23 cellular contexts compared by ENCODE assay signal in genomic region chr7:102460467-102460866, GRCh38. TPM values are rescaled to one million over a fixed set of nuclear protein-coding genes. Genes with fewer than 3 reads are reported as not detected.
DNase-seq lines count a peak whose midpoint lies in the region; ATAC-seq, FAIRE-seq and TF ChIP-seq lines count a peak whose summit lies in the region.
"Had no signal": no experiment of that assay in that cellular context is flagged by ENCODE, and none has a peak within 500 bp of the region (broad histone marks: within the 10 kb centered on the region; RNA-seq: fewer than 3 reads in every experiment).

No MANE protein-coding gene starts in this region.

- H3K4me1 Mint-ChIP-seq in activated CD8-positive, alpha-beta memory T cell treated with anti-CD3 and anti-CD28 coated beads, Interleukin-2, amount 10 ng/mL, durations not matched to agents 7 days and 5 days: peaks cover 13% of the 10 kb centered on the region
- peaks cover 9% of the 10 kb centered on the region for H3K4me1 Mint-ChIP-seq in progenitor cell of endocrine pancreas (ENCODE audit: low read depth)

- 76% methylated on average over 8 of the region's 8 CpGs for WGBS in K562 (ENCODE audit: insufficient coverage, low coverage, missing lambda C conversion rate)

- peaks cover 39% of the 10 kb centered on the region for H3K79me2 ChIP-seq in K562 (ENCODE audit: control insufficient read depth, insufficient read depth, low read length)

- BruUV-seq in K562 (replicated peaks; lab: Mats Ljungman, UMichigan): no TSS peak

- peaks cover 43% of the 10 kb centered on the region; the same call in 2 of the 3 replicates for H3K36me3 ChIP-seq in K562 (ENCODE audit: control insufficient read depth, insufficient read depth, low read length)

- H3K27ac Mint-ChIP-seq in activated CD8-positive, alpha-beta memory T cell treated with anti-CD3 and anti-CD28 coated beads, Interleukin-2, amount 10 ng/mL, durations not matched to agents 7 days and 5 days: peak overlapping the region; percentile 35
- H3K27ac Mint-ChIP-seq in progenitor cell of endocrine pancreas: peak overlapping the region; percentile 71
- H3K27ac Mint-ChIP-seq: B cell had no signal

- in situ Hi-C loops in GM13977 (cut with MboI; ENCODE audit: low pct_unique_long_range_greater_than_20kb, low sequenced_read_pairs, unreplicated experiment) (no loop called here), K562 (cut with MboI) (loop anchor here (25.0 kb wide), 2 partner anchors 102 to 202 kb away; partner anchors contain the start of genes POLR2J2, POLR2J3, SPDYE2 and SPDYE2B)

- DNase-seq in activated CD8-positive, alpha-beta memory T cell treated with anti-CD3 and anti-CD28 coated beads, Interleukin-2, amount 10 ng/mL, durations not matched to agents 7 days and 5 days: no peak
- DNase-seq in activated CD8-positive, alpha-beta memory T cell treated with anti-CD3 and anti-CD28 coated beads, Interleukin-2, amount 50 U/mL, for 48 hours: no peak
- DNase-seq in GM13977 (ENCODE audit: low spot score) (peak; percentile 20), K562 (ENCODE audit: extremely low read depth in 1 of 4, low spot score in 3 of 4) (no peak), progenitor cell of endocrine pancreas (ENCODE audit: low spot score, unreplicated experiment) (no peak), COLO829 (ENCODE audit: low spot score) (no peak)
- DNase-seq: COR-L47; DMS79; H7; NCI-H1105; NCI-H146; NCI-H2029; NCI-H226; NCI-H510A treated with DMSO at 0.1 percent for 48 hours; NCI-H748 treated with DMSO at 0.1 percent for 48 hours; NK-92 treated with Interleukin-12 subunit alpha and Interleukin-12 subunit beta, amount 100 ng/mL, for 24 hours; Peyer's patch had no signal

- H3K4me2 ChIP-seq in K562 (ENCODE audit: insufficient read depth, low read length): no peak overlapping the region
- H3K4me2 ChIP-seq: KMS-11 had no signal

- no peak overlapping the region for H3K4me3 Mint-ChIP-seq in activated CD8-positive, alpha-beta memory T cell treated with anti-CD3 and anti-CD28 coated beads, Interleukin-2, amount 10 ng/mL, durations not matched to agents 7 days and 5 days
- H3K4me3 Mint-ChIP-seq in progenitor cell of endocrine pancreas (ENCODE audit: low read depth): no peak overlapping the region
- H3K4me3 Mint-ChIP-seq: B cell had no signal

- ATAC-seq in activated CD8-positive, alpha-beta memory T cell treated with anti-CD3 and anti-CD28 coated beads, Interleukin-2, amount 10 ng/mL, durations not matched to agents 7 days and 5 days: no peak
- no peak for ATAC-seq in K562
- ATAC-seq in GM18873 (IDR thresholded peaks at IDR 0.05; ENCODE audit: low FRiP score, unreplicated experiment): no peak
- no peak for ATAC-seq in HG03159 (IDR thresholded peaks at IDR 0.05; ENCODE audit: unreplicated experiment)

- peaks cover 3% of the 10 kb centered on the region for H3K9me1 ChIP-seq in K562 (ENCODE audit: control insufficient read depth, insufficient read depth, low read length)

- H3K9ac ChIP-seq in K562 (ENCODE audit: insufficient read depth in 1 of 2, low read depth in 2 of 2, low read length in 2 of 2): 0 out of 4 replicates have a peak overlapping the region, but pooled peaks of 1 of the 2 experiments have one; percentile 8
- H3K9ac ChIP-seq: KMS-11 had no signal

- no peak for TF ChIP-seq EP300 in K562 (IDR thresholded peaks at IDR 0.05; ENCODE audit: low read length)

- no peaks in the 10 kb centered on the region for H4K20me1 ChIP-seq in K562 (replicated peaks; ENCODE audit: control insufficient read depth, insufficient read depth, low read length)

- H3K9me3 Mint-ChIP-seq in activated CD8-positive, alpha-beta memory T cell treated with anti-CD3 and anti-CD28 coated beads, Interleukin-2, amount 10 ng/mL, durations not matched to agents 7 days and 5 days (ENCODE audit: low read depth): no peaks in the 10 kb centered on the region
- no peaks in the 10 kb centered on the region for H3K9me3 Mint-ChIP-seq in progenitor cell of endocrine pancreas (ENCODE audit: low read depth)

- TF ChIP-seq RAD21 in K562 (CRISPR knock-in tag; conservative IDR thresholded peaks at IDR 0.05 in 1 of 2, IDR thresholded peaks at IDR 0.05 in 1 of 2): no peak

- H3K36me3 Mint-ChIP-seq in activated CD8-positive, alpha-beta memory T cell treated with anti-CD3 and anti-CD28 coated beads, Interleukin-2, amount 10 ng/mL, durations not matched to agents 7 days and 5 days: peaks cover 4% of the 10 kb centered on the region
- no peaks in the 10 kb centered on the region for H3K36me3 Mint-ChIP-seq in progenitor cell of endocrine pancreas (ENCODE audit: insufficient read depth)

- H2AFZ ChIP-seq in K562 (ENCODE audit: low read depth, low read length): no peak overlapping the region

- H3K4me3 ChIP-seq in K562: no peak overlapping the region
- H3K4me3 ChIP-seq: Peyer's patch, SJSA1 had no signal

- H3K27me3 Mint-ChIP-seq in activated CD8-positive, alpha-beta memory T cell treated with anti-CD3 and anti-CD28 coated beads, Interleukin-2, amount 10 ng/mL, durations not matched to agents 7 days and 5 days: no peaks in the 10 kb centered on the region
- no peaks in the 10 kb centered on the region for H3K27me3 Mint-ChIP-seq in progenitor cell of endocrine pancreas
- H3K27me3 Mint-ChIP-seq: B cell had no signal

- peak; percentile 58 for FAIRE-seq in K562 (lab: Jason Lieb, UNC)
- FAIRE-seq: A204.1 had no signal

- POLR2A ChIA-PET in K562 (lab: Yijun Ruan, JAX): interaction anchor here (0.7 to 0.8 kb wide), 2 partner anchors 9 to 21 kb away, joined by 3 to 4 read pairs; no protein-coding TSS in a partner anchor

- H3K27me3 ChIP-seq in K562 (ENCODE audit: control insufficient read depth in 2 of 2, insufficient read depth in 2 of 2, low read length in 2 of 2): no peaks in the 10 kb centered on the region
- H3K27me3 ChIP-seq: Peyer's patch, SJSA1 had no signal

- CTCF ChIA-PET in activated CD8-positive, alpha-beta memory T cell treated with anti-CD3 and anti-CD28 coated beads, Interleukin-2, amount 10 ng/mL, durations not matched to agents 7 days and 5 days (lab: Charles Lee): no interaction called here
- CTCF ChIA-PET in K562 (lab: Yijun Ruan, JAX; ENCODE audit: low intra/inter-chr PET ratio): no interaction called here

- no peaks in the 10 kb centered on the region for H3K9me3 ChIP-seq in K562 (replicated peaks; ENCODE audit: control insufficient read depth, insufficient read depth, low read depth, low read length)
- H3K9me3 ChIP-seq: Peyer's patch had no signal

- peaks cover 4 to 42% of the 10 kb centered on the region in 2 experiments; a peak in 3 of 5 replicates for H3K4me1 ChIP-seq in K562 (replicated peaks in 1 of 2; ENCODE audit: control insufficient read depth in 2 of 2, insufficient read depth in 2 of 2, low read length in 2 of 2)

- no peak for TF ChIP-seq CTCF in GM13977 (IDR thresholded peaks at IDR 0.05; ENCODE audit: extremely low read depth, insufficient read depth, missing control alignments)
- TF ChIP-seq CTCF in K562 (IDR thresholded peaks at IDR 0.05 in 2 of 3, conservative IDR thresholded peaks at IDR 0.05 in 1 of 3; ENCODE audit: insufficient read depth in 2 of 3, low read depth in 1 of 3, low read length in 3 of 3): no peak
- no peak for TF ChIP-seq CTCF in progenitor cell of endocrine pancreas (IDR thresholded peaks at IDR 0.05; ENCODE audit: unreplicated experiment)

- no peak overlapping the region for H3K27ac ChIP-seq in K562 (ENCODE audit: extremely low read depth, low read depth, low read length)
- H3K27ac ChIP-seq: KMS-11, Peyer's patch, SJSA1 had no signal

- no peak for TF ChIP-seq POLR2A in K562 (conservative IDR thresholded peaks at IDR 0.05)

- intact Hi-C loops in K562 (cut with micrococcal nuclease): no loop called here

RNA-seq across cellular contexts. Expression of gene ALKBH4, which starts 4.2 kb away (rescaled TPM):
- total RNA-seq in activated CD8-positive, alpha-beta memory T cell treated with anti-CD3 and anti-CD28 coated beads, Interleukin-2, amount 10 ng/mL, durations not matched to agents 7 days and 5 days: 10 to 100 TPM; 11.2 to 14.6 TPM
- total RNA-seq in K562 (2011; cell fraction: chromatin; rRNA removed; ENCODE audit: low replicate concordance): 4.3 and 16.0 TPM in 2 replicates
- total RNA-seq in K562 (2011; cell fraction: nucleolus; rRNA removed): 9.1 and 10.8 TPM in 2 replicates
- 6.9 and 7.2 TPM in 2 replicates for total RNA-seq in K562 (2011; cell fraction: nucleoplasm; rRNA removed)
- total RNA-seq in K562 (2014; rRNA removed) (21.4 and 41.5 TPM in 2 replicates), K562 (2014; rRNA removed; fragmentation: Illumina TruSeq; extraction: Trizol) (5.7 and 7.2 TPM in 2 replicates), K562 (2015; rRNA removed; fragmentation: Illumina TruSeq; extraction: Trizol) (13.5 and 15.2 TPM in 2 replicates), K562 (2021) (18.5 and 19.6 TPM in 2 replicates), progenitor cell of endocrine pancreas (14.3 and 16.4 TPM in 2 replicates)
- polyA plus RNA-seq in K562 (2011; rRNA removed) (4.6 and 4.7 TPM in 2 replicates), K562 (2014; fragmentation: Illumina TruSeq; extraction: Trizol) (7.1 and 10.0 TPM in 2 replicates), K562 (2014; fragmentation: Nextera tagmentation; extraction: Ambion mirVana) (10 to 100 TPM in 1 of 2 experiments, 1 to 10 TPM in 1; 6.7 to 11.8 TPM), K562 (2014; rRNA removed) (13.8 and 18.1 TPM in 2 replicates)
- 6.4 and 21.6 TPM in 2 replicates for polyA plus RNA-seq in K562 (2011; cell fraction: cytosol; rRNA removed)
- polyA plus RNA-seq in K562 (2011; cell fraction: nucleus; rRNA removed): 3.5 and 6.3 TPM in 2 replicates
- polyA plus RNA-seq in K562 (2012): 10.7 and 13.3 TPM in 2 replicates
- 1.5 and 2.0 TPM in 2 replicates for polyA minus RNA-seq in K562 (2011; rRNA and poly(A)+ RNA removed)
- 3.6 and 6.6 TPM in 2 replicates for polyA minus RNA-seq in K562 (2011; cell fraction: cytosol; rRNA and poly(A)+ RNA removed)
- polyA minus RNA-seq in K562 (2011; cell fraction: nucleus; rRNA and poly(A)+ RNA removed): 3.4 and 3.9 TPM in 2 replicates

RNA-seq across cellular contexts. Expression of gene LRWD1, which starts 4.3 kb away (rescaled TPM):
- total RNA-seq in activated CD8-positive, alpha-beta memory T cell treated with anti-CD3 and anti-CD28 coated beads, Interleukin-2, amount 10 ng/mL, durations not matched to agents 7 days and 5 days: 10 to 100 TPM; 20.6 to 24.0 TPM
- total RNA-seq in K562 (2011; cell fraction: chromatin; rRNA removed; ENCODE audit: low replicate concordance): 20.9 and 70.7 TPM in 2 replicates
- 74.0 and 78.4 TPM in 2 replicates for total RNA-seq in K562 (2011; cell fraction: nucleolus; rRNA removed)
- 23.7 and 31.9 TPM in 2 replicates for total RNA-seq in K562 (2011; cell fraction: nucleoplasm; rRNA removed)
- 51.2 and 62.4 TPM in 2 replicates for total RNA-seq in K562 (2014; rRNA removed)
- 14.1 and 21.3 TPM in 2 replicates for total RNA-seq in K562 (2014; rRNA removed; fragmentation: Illumina TruSeq; extraction: Trizol)
- 38.3 and 38.5 TPM in 2 replicates for total RNA-seq in K562 (2015; rRNA removed; fragmentation: Illumina TruSeq; extraction: Trizol)
- 64.7 and 66.0 TPM in 2 replicates for total RNA-seq in K562 (2021)
- polyA plus RNA-seq in K562 (2011; rRNA removed): 25.8 and 28.5 TPM in 2 replicates
- polyA plus RNA-seq in K562 (2011; cell fraction: cytosol; rRNA removed): 21.8 and 77.0 TPM in 2 replicates
- 35.4 and 76.1 TPM in 2 replicates for polyA plus RNA-seq in K562 (2011; cell fraction: nucleus; rRNA removed)
- polyA plus RNA-seq in K562 (2012): 42.1 and 48.6 TPM in 2 replicates
- polyA plus RNA-seq in K562 (2014; fragmentation: Illumina TruSeq; extraction: Trizol): 33.2 and 52.4 TPM in 2 replicates
- under 1 TPM; 0.61 to 0.78 TPM for polyA plus RNA-seq in K562 (2014; fragmentation: Nextera tagmentation; extraction: Ambion mirVana)
- 64.8 and 65.7 TPM in 2 replicates for polyA plus RNA-seq in K562 (2014; rRNA removed)
- polyA minus RNA-seq in K562 (2011; rRNA and poly(A)+ RNA removed): 11.1 and 23.2 TPM in 2 replicates
- polyA minus RNA-seq in K562 (2011; cell fraction: cytosol; rRNA and poly(A)+ RNA removed): 28.3 and 46.6 TPM in 2 replicates
- polyA minus RNA-seq in K562 (2011; cell fraction: nucleus; rRNA and poly(A)+ RNA removed): 19.7 and 29.1 TPM in 2 replicates
- 27.7 and 31.8 TPM in 2 replicates for total RNA-seq in progenitor cell of endocrine pancreas

RNA-seq across cellular contexts. Expression of gene POLR2J, which starts 18.3 kb away (rescaled TPM):
- 10 to 100 TPM; 52.9 to 56.7 TPM for total RNA-seq in activated CD8-positive, alpha-beta memory T cell treated with anti-CD3 and anti-CD28 coated beads, Interleukin-2, amount 10 ng/mL, durations not matched to agents 7 days and 5 days
- 11.0 and 31.6 TPM in 2 replicates for total RNA-seq in K562 (2011; cell fraction: chromatin; rRNA removed; ENCODE audit: low replicate concordance)
- total RNA-seq in K562 (2011; cell fraction: nucleolus; rRNA removed): 83.9 and 98.7 TPM in 2 replicates
- 48.7 and 61.8 TPM in 2 replicates for total RNA-seq in K562 (2011; cell fraction: nucleoplasm; rRNA removed)
- 132 and 160 TPM in 2 replicates for total RNA-seq in K562 (2014; rRNA removed)
- total RNA-seq in K562 (2014; rRNA removed; fragmentation: Illumina TruSeq; extraction: Trizol): 70.3 and 80.8 TPM in 2 replicates
- 141 TPM in 2 replicates for total RNA-seq in K562 (2015; rRNA removed; fragmentation: Illumina TruSeq; extraction: Trizol)
- total RNA-seq in K562 (2021): 97.8 and 104 TPM in 2 replicates
- 84.6 and 113 TPM in 2 replicates for polyA plus RNA-seq in K562 (2011; rRNA removed)
- 138 and 266 TPM in 2 replicates for polyA plus RNA-seq in K562 (2011; cell fraction: cytosol; rRNA removed)
- 45.6 and 63.7 TPM in 2 replicates for polyA plus RNA-seq in K562 (2011; cell fraction: nucleus; rRNA removed)
- 130 and 185 TPM in 2 replicates for polyA plus RNA-seq in K562 (2012)
- polyA plus RNA-seq in K562 (2014; fragmentation: Illumina TruSeq; extraction: Trizol): 220 and 231 TPM in 2 replicates
- polyA plus RNA-seq in K562 (2014; fragmentation: Nextera tagmentation; extraction: Ambion mirVana): 10 to 100 TPM; 32.3 to 85.8 TPM
- 175 and 180 TPM in 2 replicates for polyA plus RNA-seq in K562 (2014; rRNA removed)
- polyA minus RNA-seq in K562 (2011; rRNA and poly(A)+ RNA removed): 17.4 and 27.2 TPM in 2 replicates
- 16.4 and 17.5 TPM in 2 replicates for polyA minus RNA-seq in K562 (2011; cell fraction: cytosol; rRNA and poly(A)+ RNA removed)
- 51.5 and 65.8 TPM in 2 replicates for polyA minus RNA-seq in K562 (2011; cell fraction: nucleus; rRNA and poly(A)+ RNA removed)
- 48.6 and 50.5 TPM in 2 replicates for total RNA-seq in progenitor cell of endocrine pancreas

RNA-seq across cellular contexts. Expression of gene ORAI2, which starts 27.1 kb away (rescaled TPM):
- total RNA-seq in activated CD8-positive, alpha-beta memory T cell treated with anti-CD3 and anti-CD28 coated beads, Interleukin-2, amount 10 ng/mL, durations not matched to agents 7 days and 5 days: 10 to 100 TPM; 58.1 to 73.7 TPM
- total RNA-seq in K562 (2011; cell fraction: chromatin; rRNA removed; ENCODE audit: low replicate concordance): 18.4 and 52.2 TPM in 2 replicates
- total RNA-seq in K562 (2011; cell fraction: nucleolus; rRNA removed): 30.3 and 37.7 TPM in 2 replicates
- total RNA-seq in K562 (2011; cell fraction: nucleoplasm; rRNA removed): 25.7 and 31.2 TPM in 2 replicates
- total RNA-seq in K562 (2014; rRNA removed) (18.3 and 23.1 TPM in 2 replicates), K562 (2014; rRNA removed; fragmentation: Illumina TruSeq; extraction: Trizol) (4.0 and 4.1 TPM in 2 replicates), K562 (2015; rRNA removed; fragmentation: Illumina TruSeq; extraction: Trizol) (9.0 and 9.2 TPM in 2 replicates), K562 (2021) (23.5 and 27.7 TPM in 2 replicates), progenitor cell of endocrine pancreas (35.4 and 41.8 TPM in 2 replicates)
- polyA plus RNA-seq in K562 (2011; rRNA removed) (14.3 and 16.0 TPM in 2 replicates), K562 (2014; fragmentation: Illumina TruSeq; extraction: Trizol) (7.7 and 18.6 TPM in 2 replicates), K562 (2014; fragmentation: Nextera tagmentation; extraction: Ambion mirVana) (1 to 10 TPM; 1.1 to 2.0 TPM), K562 (2014; rRNA removed) (16.7 and 18.9 TPM in 2 replicates)
- 32.8 and 91.3 TPM in 2 replicates for polyA plus RNA-seq in K562 (2011; cell fraction: cytosol; rRNA removed)
- polyA plus RNA-seq in K562 (2011; cell fraction: nucleus; rRNA removed): 5.5 and 11.5 TPM in 2 replicates
- 34.3 and 36.5 TPM in 2 replicates for polyA plus RNA-seq in K562 (2012)
- 11.4 and 21.4 TPM in 2 replicates for polyA minus RNA-seq in K562 (2011; rRNA and poly(A)+ RNA removed)
- polyA minus RNA-seq in K562 (2011; cell fraction: cytosol; rRNA and poly(A)+ RNA removed): 35.3 and 38.1 TPM in 2 replicates
- 4.0 and 4.6 TPM in 2 replicates for polyA minus RNA-seq in K562 (2011; cell fraction: nucleus; rRNA and poly(A)+ RNA removed)

RNA-seq across cellular contexts. Expression of gene RASA4B, which starts 57.1 kb away (rescaled TPM):
- total RNA-seq in activated CD8-positive, alpha-beta memory T cell treated with anti-CD3 and anti-CD28 coated beads, Interleukin-2, amount 10 ng/mL, durations not matched to agents 7 days and 5 days: 10 to 100 TPM; 14.8 to 16.7 TPM
- total RNA-seq in K562 (2011; cell fraction: chromatin; rRNA removed; ENCODE audit: low replicate concordance): 12.1 and 23.0 TPM in 2 replicates
- 8.4 and 13.2 TPM in 2 replicates for total RNA-seq in K562 (2011; cell fraction: nucleolus; rRNA removed)
- total RNA-seq in K562 (2011; cell fraction: nucleoplasm; rRNA removed): 11.2 and 14.5 TPM in 2 replicates
- total RNA-seq in K562 (2014; rRNA removed): 0.73 and 1.8 TPM in 2 replicates
- total RNA-seq in K562 (2014; rRNA removed; fragmentation: Illumina TruSeq; extraction: Trizol): 0.19 and 0.69 TPM in 2 replicates
- total RNA-seq in K562 (2015; rRNA removed; fragmentation: Illumina TruSeq; extraction: Trizol): 0.94 and 1.4 TPM in 2 replicates
- 2.9 and 3.5 TPM in 2 replicates for total RNA-seq in K562 (2021)
- 1.5 and 3.3 TPM in 2 replicates for polyA plus RNA-seq in K562 (2011; rRNA removed)
- polyA plus RNA-seq in K562 (2011; cell fraction: cytosol; rRNA removed): 2.1 and 2.8 TPM in 2 replicates
- 13.0 and 14.1 TPM in 2 replicates for polyA plus RNA-seq in K562 (2011; cell fraction: nucleus; rRNA removed)
- polyA plus RNA-seq in K562 (2012): 3.9 and 6.8 TPM in 2 replicates
- 1.5 and 2.6 TPM in 2 replicates for polyA plus RNA-seq in K562 (2014; fragmentation: Illumina TruSeq; extraction: Trizol)
- polyA plus RNA-seq in K562 (2014; fragmentation: Nextera tagmentation; extraction: Ambion mirVana): under 1 TPM in 1 of 2 experiments, not detected in 1; 0.01 TPM
- polyA plus RNA-seq in K562 (2014; rRNA removed): 2.4 and 2.5 TPM in 2 replicates
- 1.4 and 1.6 TPM in 2 replicates for polyA minus RNA-seq in K562 (2011; rRNA and poly(A)+ RNA removed)
- 2.8 TPM in 1 of 2 replicates, not detected in the other for polyA minus RNA-seq in K562 (2011; cell fraction: cytosol; rRNA and poly(A)+ RNA removed)
- 2.6 and 3.1 TPM in 2 replicates for polyA minus RNA-seq in K562 (2011; cell fraction: nucleus; rRNA and poly(A)+ RNA removed)
- total RNA-seq in progenitor cell of endocrine pancreas: 8.7 and 10.8 TPM in 2 replicates
